Comparison of ENCODE assay signal across 9 cellular contexts in genomic region chr1:218350909-218351616, GRCh38. TPM values are rescaled to one million over a fixed set of nuclear protein-coding genes. Genes with fewer than 3 reads are reported as not detected.
DNase-seq lines count a peak whose midpoint lies in the region; ATAC-seq and TF ChIP-seq lines count a peak whose summit lies in the region.
"Had no signal": no experiment of that assay in that cellular context is flagged by ENCODE, and none has a peak within 500 bp of the region (broad histone marks: within the 10 kb centered on the region; RNA-seq: fewer than 3 reads in every experiment).

No MANE protein-coding gene starts in this region.

- TF ChIP-seq POLR2A in uterus (IDR thresholded peaks at IDR 0.05) = no peak

- H3K27ac ChIP-seq in uterus = peak overlapping the region; percentile 91 to 97
- H3K27ac ChIP-seq: parathyroid adenoma had no signal

- no peak overlapping the region for H3K4me3 ChIP-seq in foreskin fibroblast (ENCODE audit: low read depth in 1 of 2, low read length in 2 of 2)
- H3K4me3 ChIP-seq in uterus = peak overlapping the region; percentile 1 to 24

- intact Hi-C loops in uterus (cut with DNase I; ENCODE audit: low total_unique reads) = no loop called here

- H3K9me3 ChIP-seq in uterus = no peaks in the 10 kb centered on the region

- H3K4me1 ChIP-seq in uterus = no peaks in the 10 kb centered on the region
- H3K4me1 ChIP-seq: parathyroid adenoma had no signal

- no peaks in the 10 kb centered on the region for H3K27me3 ChIP-seq in uterus

- no peaks in the 10 kb centered on the region for H3K36me3 ChIP-seq in uterus

- DNase-seq in foreskin fibroblast (peak; percentile 14 to 43), uterus (no peak), NCI-H1048 (lab: John Stamatoyannopoulos, UW) (no peak), iPS-NIHi7 (ENCODE audit: extremely low spot score) (no peak)

- TF ChIP-seq CTCF in foreskin fibroblast (IDR thresholded peaks at IDR 0.05; ENCODE audit: low read depth, low read length) (no peak), uterus (IDR thresholded peaks at IDR 0.05) (no peak)

- ATAC-seq in GM18502 (IDR thresholded peaks at IDR 0.05; ENCODE audit: poor library complexity, unreplicated experiment) (peak; percentile 14), HG02678 (IDR thresholded peaks at IDR 0.05; ENCODE audit: unreplicated experiment) (peak; percentile 6), SK-N-SH treated with all-trans-retinoic acid at 6 μM for 48 hours (peak; percentile 17; the same call in 2 of the 3 replicates), HG03045 (IDR thresholded peaks at IDR 0.05; ENCODE audit: unreplicated experiment) (no peak)

TF ChIP-seq in SK-N-SH treated with all-trans-retinoic acid at 6 μM for 48 hours, 23 proteins besides CTCF, POLR2A, EP300 and RAD21:
- TF ChIP-seq, protein P1, sequence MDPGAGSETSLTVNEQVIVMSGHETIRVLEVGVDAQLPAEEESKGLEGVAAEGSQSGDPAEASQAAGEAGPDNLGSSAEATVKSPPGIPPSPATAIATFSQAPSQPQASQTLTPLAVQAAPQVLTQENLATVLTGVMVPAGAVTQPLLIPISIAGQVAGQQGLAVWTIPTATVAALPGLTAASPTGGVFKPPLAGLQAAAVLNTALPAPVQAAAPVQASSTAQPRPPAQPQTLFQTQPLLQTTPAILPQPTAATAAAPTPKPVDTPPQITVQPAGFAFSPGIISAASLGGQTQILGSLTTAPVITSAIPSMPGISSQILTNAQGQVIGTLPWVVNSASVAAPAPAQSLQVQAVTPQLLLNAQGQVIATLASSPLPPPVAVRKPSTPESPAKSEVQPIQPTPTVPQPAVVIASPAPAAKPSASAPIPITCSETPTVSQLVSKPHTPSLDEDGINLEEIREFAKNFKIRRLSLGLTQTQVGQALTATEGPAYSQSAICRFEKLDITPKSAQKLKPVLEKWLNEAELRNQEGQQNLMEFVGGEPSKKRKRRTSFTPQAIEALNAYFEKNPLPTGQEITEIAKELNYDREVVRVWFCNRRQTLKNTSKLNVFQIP (CRISPR knock-in tag; IDR thresholded peaks at IDR 0.05; ENCODE audit: borderline replicate concordance, low read depth) = no peak
- TF ChIP-seq ZNF70 (CRISPR knock-in tag; IDR thresholded peaks at IDR 0.05) (no peak), TOX (CRISPR knock-in tag; IDR thresholded peaks at IDR 0.05; ENCODE audit: borderline replicate concordance) (no peak), TCF4 (CRISPR knock-in tag; IDR thresholded peaks at IDR 0.05; ENCODE audit: borderline replicate concordance) (no peak), ZFP30 (CRISPR knock-in tag; IDR thresholded peaks at IDR 0.05) (no peak), TSHZ2 (CRISPR knock-in tag; IDR thresholded peaks at IDR 0.05) (no peak)

RNA-seq across cellular contexts. Expression of gene TGFB2, which starts 5.9 kb away (rescaled TPM):
- total RNA-seq in uterus = 10 to 100 TPM in 3 of 4 donors, 1 to 10 TPM in 1; 4.9 to 43.2 (median 12.0) TPM

Comparison
In these comparisons a context has a peak if more than half of its experiments do, and no peak if none do; other contexts are left out.
1. DNase-seq: peak in foreskin fibroblast (2 of 2); none in uterus (0 of 2), NCI-H1048 (single experiment) and iPS-NIHi7 (single experiment).
2. H3K4me3 ChIP-seq: peak in uterus (2 of 2); none in foreskin fibroblast (0 of 2).